ENCODE assay signal across 25 cellular contexts in the genomic region with DNA sequence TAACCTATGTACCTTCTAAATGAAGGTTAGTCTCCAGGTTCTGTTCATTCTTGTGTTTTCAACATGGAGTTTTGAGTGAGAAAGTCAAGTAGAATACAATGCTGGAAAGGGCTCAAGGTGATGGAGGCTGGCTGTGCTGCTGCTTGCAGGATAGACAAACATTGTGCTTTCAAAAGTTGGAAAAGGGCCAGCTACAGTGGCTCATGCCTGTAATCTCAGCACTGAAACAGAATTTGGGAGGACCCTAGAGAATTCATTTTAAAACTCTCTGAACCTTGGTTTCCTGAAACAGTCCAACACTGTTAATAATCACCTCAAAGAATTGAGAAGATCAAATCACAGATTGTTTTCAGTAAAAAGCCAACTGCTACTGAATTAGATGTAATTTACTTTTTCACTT. TPM values are rescaled to one million over a fixed set of nuclear protein-coding genes. Genes with fewer than 3 reads are reported as not detected.
DNase-seq lines count a peak whose midpoint lies in the region; ATAC-seq, FAIRE-seq and TF ChIP-seq lines count a peak whose summit lies in the region.
"Had no signal": no experiment of that assay in that cellular context is flagged by ENCODE, and none has a peak within 500 bp of the region (broad histone marks: within the 10 kb centered on the region; RNA-seq: fewer than 3 reads in every experiment).

No MANE protein-coding gene starts in this region.

- POLR2A ChIA-PET in endothelial cell of umbilical vein (lab: Charles Lee): no interaction called here

- no TSS peak for BruUV-seq in endothelial cell of umbilical vein (replicated peaks; lab: Mats Ljungman, UMichigan)

- no peaks in the 10 kb centered on the region for H3K9me3 Mint-ChIP-seq in stimulated activated naive CD8-positive, alpha-beta T cell treated with anti-CD3 and anti-CD28 coated beads, Interleukin-15, Interleukin-2, amounts not matched to agents 100 ng/mL and 50 ng/mL, for 24 hours
- H3K9me3 Mint-ChIP-seq in stimulated activated naive CD8-positive, alpha-beta T cell treated with anti-CD3 and anti-CD28 coated beads, Interleukin-15, amount 100 ng/mL, for 72 hours: no peaks in the 10 kb centered on the region
- H3K9me3 Mint-ChIP-seq in stimulated activated effector memory CD8-positive, alpha-beta T cell treated with anti-CD3 and anti-CD28 coated beads, Interleukin-12 subunit alpha, Interleukin-12 subunit beta, amount 100 ng/mL, for 72 hours: no peaks in the 10 kb centered on the region
- no peaks in the 10 kb centered on the region for H3K9me3 Mint-ChIP-seq in activated naive CD8-positive, alpha-beta T cell treated with anti-CD3 and anti-CD28 coated beads for 36 hours
- H3K9me3 Mint-ChIP-seq: activated CD4-positive, alpha-beta T cell treated with anti-CD3 and anti-CD28 coated beads, Interleukin-2, amount 10 ng/mL, durations not matched to agents 7 days and 5 days; activated naive CD4-positive, alpha-beta T cell treated with anti-CD3 and anti-CD28 coated beads for 36 hours; CD4-positive, alpha-beta memory T cell; type B pancreatic cell had no signal

- H3K4me2 ChIP-seq in endothelial cell of umbilical vein (ENCODE audit: insufficient read depth, low read length): no peak overlapping the region

- peaks cover 18 to 34% of the 10 kb centered on the region in 2 experiments for H3K36me3 ChIP-seq in endothelial cell of umbilical vein (ENCODE audit: control insufficient read depth in 2 of 2, extremely low read depth in 1 of 2, insufficient read depth in 2 of 2, low read length in 2 of 2)

- peak overlapping the region; percentile 2 for H3K27ac Mint-ChIP-seq in stimulated activated naive CD8-positive, alpha-beta T cell treated with anti-CD3 and anti-CD28 coated beads, Interleukin-15, Interleukin-2, amounts not matched to agents 100 ng/mL and 50 ng/mL, for 24 hours
- H3K27ac Mint-ChIP-seq in stimulated activated naive CD8-positive, alpha-beta T cell treated with anti-CD3 and anti-CD28 coated beads, Interleukin-15, amount 100 ng/mL, for 72 hours: no peak overlapping the region
- H3K27ac Mint-ChIP-seq in stimulated activated effector memory CD8-positive, alpha-beta T cell treated with anti-CD3 and anti-CD28 coated beads, Interleukin-12 subunit alpha, Interleukin-12 subunit beta, amount 100 ng/mL, for 72 hours: peak overlapping the region; percentile 20
- no peak overlapping the region for H3K27ac Mint-ChIP-seq in activated naive CD8-positive, alpha-beta T cell treated with anti-CD3 and anti-CD28 coated beads for 36 hours
- H3K27ac Mint-ChIP-seq: activated CD4-positive, alpha-beta T cell treated with anti-CD3 and anti-CD28 coated beads, Interleukin-2, amount 10 ng/mL, durations not matched to agents 7 days and 5 days; activated naive CD4-positive, alpha-beta T cell treated with anti-CD3 and anti-CD28 coated beads for 36 hours; progenitor cell of endocrine pancreas; type B pancreatic cell had no signal

- peak; percentile 68 for FAIRE-seq in endothelial cell of umbilical vein (lab: Jason Lieb, UNC)
- FAIRE-seq: small intestine had no signal

- H4K20me1 ChIP-seq in endothelial cell of umbilical vein (replicated peaks; ENCODE audit: control insufficient read depth, extremely low read depth, insufficient read depth, low read length): no peaks in the 10 kb centered on the region

- peaks cover 77% of the 10 kb centered on the region for H3K36me3 Mint-ChIP-seq in stimulated activated naive CD8-positive, alpha-beta T cell treated with anti-CD3 and anti-CD28 coated beads, Interleukin-15, Interleukin-2, amounts not matched to agents 100 ng/mL and 50 ng/mL, for 24 hours (ENCODE audit: low read depth)
- peaks cover 100% of the 10 kb centered on the region for H3K36me3 Mint-ChIP-seq in stimulated activated effector memory CD8-positive, alpha-beta T cell treated with anti-CD3 and anti-CD28 coated beads, Interleukin-12 subunit alpha, Interleukin-12 subunit beta, amount 100 ng/mL, for 72 hours
- H3K36me3 Mint-ChIP-seq in activated naive CD8-positive, alpha-beta T cell treated with anti-CD3 and anti-CD28 coated beads for 36 hours: peaks cover 51% of the 10 kb centered on the region

- CTCF ChIA-PET in endothelial cell of umbilical vein (lab: Charles Lee): no interaction called here

- no peak overlapping the region for H3K27ac ChIP-seq in endothelial cell of umbilical vein (ENCODE audit: insufficient read depth, low read depth, low read length)
- H3K27ac ChIP-seq: left ventricle myocardium inferior, Peyer's patch, SJCRH30 had no signal

- no peak for ATAC-seq in stimulated activated naive CD8-positive, alpha-beta T cell treated with anti-CD3 and anti-CD28 coated beads, Interleukin-15, amount 100 ng/mL, for 72 hours
- ATAC-seq in stimulated activated effector memory CD8-positive, alpha-beta T cell treated with anti-CD3 and anti-CD28 coated beads, Interleukin-12 subunit alpha, Interleukin-12 subunit beta, amount 100 ng/mL, for 72 hours: no peak
- no peak for ATAC-seq in stimulated activated naive CD8-positive, alpha-beta T cell treated with anti-CD3 and anti-CD28 coated beads, Interleukin-15, Interleukin-2, amounts not matched to agents 100 U/mL and 50 U/mL, for 24 hours

- no peak overlapping the region for H3K9ac ChIP-seq in endothelial cell of umbilical vein (replicated peaks; ENCODE audit: extremely low read depth, insufficient read depth, low read length)

- peaks cover 12% of the 10 kb centered on the region for H3K4me1 ChIP-seq in endothelial cell of umbilical vein (ENCODE audit: control insufficient read depth, extremely low read depth, insufficient read depth, low read length)
- H3K4me1 ChIP-seq: Peyer's patch, SJCRH30 had no signal

- H3K4me3 ChIP-seq in endothelial cell of umbilical vein (replicated peaks in 1 of 3; ENCODE audit: insufficient read depth in 1 of 3, low read depth in 1 of 3, low read length in 3 of 3): no peak overlapping the region
- H3K4me3 ChIP-seq: left ventricle myocardium inferior, Peyer's patch, SJCRH30 had no signal

- no peak for TF ChIP-seq POLR2A in endothelial cell of umbilical vein (IDR thresholded peaks at IDR 0.05; ENCODE audit: low read depth, low read length)

- TF ChIP-seq CTCF in endothelial cell of umbilical vein (IDR thresholded peaks at IDR 0.05; ENCODE audit: extremely low read depth in 1 of 2, insufficient read depth in 1 of 2, low read depth in 1 of 2, low read length in 2 of 2): no peak

- no peaks in the 10 kb centered on the region for H3K27me3 Mint-ChIP-seq in stimulated activated naive CD8-positive, alpha-beta T cell treated with anti-CD3 and anti-CD28 coated beads, Interleukin-15, Interleukin-2, amounts not matched to agents 100 ng/mL and 50 ng/mL, for 24 hours
- no peaks in the 10 kb centered on the region for H3K27me3 Mint-ChIP-seq in stimulated activated naive CD8-positive, alpha-beta T cell treated with anti-CD3 and anti-CD28 coated beads, Interleukin-15, amount 100 ng/mL, for 72 hours
- H3K27me3 Mint-ChIP-seq in activated naive CD8-positive, alpha-beta T cell treated with anti-CD3 and anti-CD28 coated beads for 36 hours: no peaks in the 10 kb centered on the region
- H3K27me3 Mint-ChIP-seq: activated CD4-positive, alpha-beta T cell treated with anti-CD3 and anti-CD28 coated beads, Interleukin-2, amount 10 ng/mL, durations not matched to agents 7 days and 5 days; CD4-positive, alpha-beta memory T cell; progenitor cell of endocrine pancreas; type B pancreatic cell had no signal

- H3K4me1 Mint-ChIP-seq in stimulated activated naive CD8-positive, alpha-beta T cell treated with anti-CD3 and anti-CD28 coated beads, Interleukin-15, Interleukin-2, amounts not matched to agents 100 ng/mL and 50 ng/mL, for 24 hours (ENCODE audit: low read depth): peaks cover 18% of the 10 kb centered on the region
- peaks cover 13% of the 10 kb centered on the region for H3K4me1 Mint-ChIP-seq in stimulated activated naive CD8-positive, alpha-beta T cell treated with anti-CD3 and anti-CD28 coated beads, Interleukin-15, amount 100 ng/mL, for 72 hours
- H3K4me1 Mint-ChIP-seq in stimulated activated effector memory CD8-positive, alpha-beta T cell treated with anti-CD3 and anti-CD28 coated beads, Interleukin-12 subunit alpha, Interleukin-12 subunit beta, amount 100 ng/mL, for 72 hours: peaks cover 18% of the 10 kb centered on the region
- peaks cover 14% of the 10 kb centered on the region for H3K4me1 Mint-ChIP-seq in activated naive CD8-positive, alpha-beta T cell treated with anti-CD3 and anti-CD28 coated beads for 36 hours

- intact Hi-C loops in endothelial cell of umbilical vein (cut with micrococcal nuclease) (no loop called here), posterior vena cava (cut with DNase I) (no loop called here)

- dilution Hi-C loops in endothelial cell of umbilical vein (cut with MboI; ENCODE audit: extremely low pct_ligation_motif_present, low sequenced_read_pairs): no loop called here

- no peak overlapping the region for H2AFZ ChIP-seq in endothelial cell of umbilical vein (ENCODE audit: low read depth, low read length)

- H3K9me3 ChIP-seq in endothelial cell of umbilical vein (replicated peaks; ENCODE audit: control insufficient read depth, insufficient read depth, low read length): no peaks in the 10 kb centered on the region
- H3K9me3 ChIP-seq: left ventricle myocardium inferior, Peyer's patch, SJCRH30 had no signal

- no peak for DNase-seq in stimulated activated naive CD8-positive, alpha-beta T cell treated with anti-CD3 and anti-CD28 coated beads, Interleukin-15, amount 100 ng/mL, for 72 hours
- peak; percentile 10 for DNase-seq in NCI-H2029 (lab: John Stamatoyannopoulos, UW)
- peak; percentile 9 for DNase-seq in endothelial cell of umbilical vein (ENCODE audit: low read depth, low spot score)
- no peak for DNase-seq in stimulated activated effector memory CD8-positive, alpha-beta T cell treated with anti-CD3 and anti-CD28 coated beads, Interleukin-12 subunit alpha, Interleukin-12 subunit beta, amount 100 ng/mL, for 72 hours (ENCODE audit: low spot score in 2 of 2)
- DNase-seq in activated naive CD8-positive, alpha-beta T cell treated with anti-CD3 and anti-CD28 coated beads for 36 hours: no peak
- DNase-seq in posterior vena cava (ENCODE audit: low spot score): no peak
- no peak for DNase-seq in stimulated activated naive CD8-positive, alpha-beta T cell treated with anti-CD3 and anti-CD28 coated beads, Interleukin-15, Interleukin-2, amounts not matched to agents 100 U/mL and 50 U/mL, for 24 hours
- DNase-seq: activated CD4-positive, alpha-beta T cell treated with anti-CD3 and anti-CD28 coated beads, Interleukin-2, amount 10 ng/mL, durations not matched to agents 7 days and 5 days; activated CD8-positive, alpha-beta memory T cell treated with anti-CD3 and anti-CD28 coated beads, Interleukin-2, amount 50 U/mL, for 4 hours; activated naive CD4-positive, alpha-beta T cell treated with anti-CD3 and anti-CD28 coated beads for 36 hours; anterior cingulate cortex; CD4-positive, alpha-beta memory T cell; effector CD8-positive, alpha-beta T cell; GDM1; HCEC 1CT; left ventricle myocardium inferior; NCI-H1417; NCI-H226; Peyer's patch; SJCRH30; small intestine; stimulated activated CD4-positive, alpha-beta T cell treated with anti-CD3 and anti-CD28 coated beads, Interleukin-2, amount 100 ng/mL, for 48 hours had no signal

- H3K9me1 ChIP-seq in endothelial cell of umbilical vein (replicated peaks; ENCODE audit: control insufficient read depth, extremely low read depth, insufficient read depth, low read length): no peaks in the 10 kb centered on the region

- peaks cover 14% of the 10 kb centered on the region for H3K79me2 ChIP-seq in endothelial cell of umbilical vein (ENCODE audit: control insufficient read depth, insufficient read depth, low read length)

- no peak overlapping the region for H3K4me3 Mint-ChIP-seq in stimulated activated naive CD8-positive, alpha-beta T cell treated with anti-CD3 and anti-CD28 coated beads, Interleukin-15, Interleukin-2, amounts not matched to agents 100 ng/mL and 50 ng/mL, for 24 hours
- no peak overlapping the region for H3K4me3 Mint-ChIP-seq in stimulated activated naive CD8-positive, alpha-beta T cell treated with anti-CD3 and anti-CD28 coated beads, Interleukin-15, amount 100 ng/mL, for 72 hours
- no peak overlapping the region for H3K4me3 Mint-ChIP-seq in stimulated activated effector memory CD8-positive, alpha-beta T cell treated with anti-CD3 and anti-CD28 coated beads, Interleukin-12 subunit alpha, Interleukin-12 subunit beta, amount 100 ng/mL, for 72 hours
- no peak overlapping the region for H3K4me3 Mint-ChIP-seq in activated naive CD8-positive, alpha-beta T cell treated with anti-CD3 and anti-CD28 coated beads for 36 hours
- H3K4me3 Mint-ChIP-seq: activated CD4-positive, alpha-beta T cell treated with anti-CD3 and anti-CD28 coated beads, Interleukin-2, amount 10 ng/mL, durations not matched to agents 7 days and 5 days; activated naive CD4-positive, alpha-beta T cell treated with anti-CD3 and anti-CD28 coated beads for 36 hours; CD4-positive, alpha-beta memory T cell; type B pancreatic cell had no signal

- H3K27me3 ChIP-seq in endothelial cell of umbilical vein (ENCODE audit: control insufficient read depth in 2 of 2, insufficient read depth in 2 of 2, low read length in 2 of 2): no peaks in the 10 kb centered on the region
- H3K27me3 ChIP-seq: Peyer's patch, SJCRH30 had no signal

RNA-seq across cellular contexts. Expression of a gene that starts 15.4 kb away (rescaled TPM):
- total RNA-seq in endothelial cell of umbilical vein: 130 and 132 TPM in 2 replicates
- 25.0 and 32.8 TPM in 2 replicates for polyA plus RNA-seq in endothelial cell of umbilical vein
- 45.8 and 47.2 TPM in 2 replicates for polyA plus RNA-seq in endothelial cell of umbilical vein (2011; cell fraction: cytosol; rRNA removed)
- 114 and 123 TPM in 2 replicates for polyA plus RNA-seq in endothelial cell of umbilical vein (2011; cell fraction: nucleus; rRNA removed)
- 93.9 and 138 TPM in 2 replicates for polyA plus RNA-seq in endothelial cell of umbilical vein (2012)
- 93.5 and 131 TPM in 2 replicates for polyA minus RNA-seq in endothelial cell of umbilical vein
- 107 TPM for polyA minus RNA-seq in endothelial cell of umbilical vein (2011; cell fraction: cytosol; rRNA and poly(A)+ RNA removed)
- 115 and 173 TPM in 2 replicates for polyA minus RNA-seq in endothelial cell of umbilical vein (2011; cell fraction: nucleus; rRNA and poly(A)+ RNA removed)
- total RNA-seq in activated naive CD8-positive, alpha-beta T cell treated with anti-CD3 and anti-CD28 coated beads for 36 hours: 100 to 1,000 TPM; 280 TPM
- total RNA-seq in posterior vena cava: 10 to 100 TPM; 82.6 to 87.1 TPM

RNA-seq across cellular contexts. Expression of a gene that starts 16.3 kb away (rescaled TPM):
- 36.1 and 41.6 TPM in 2 replicates for total RNA-seq in endothelial cell of umbilical vein
- polyA plus RNA-seq in endothelial cell of umbilical vein: 5.1 and 5.6 TPM in 2 replicates
- polyA plus RNA-seq in endothelial cell of umbilical vein (2011; cell fraction: cytosol; rRNA removed): 8.6 and 9.1 TPM in 2 replicates
- 36.4 and 53.0 TPM in 2 replicates for polyA plus RNA-seq in endothelial cell of umbilical vein (2011; cell fraction: nucleus; rRNA removed)
- polyA plus RNA-seq in endothelial cell of umbilical vein (2012): 27.1 and 39.0 TPM in 2 replicates
- polyA minus RNA-seq in endothelial cell of umbilical vein: 25.4 and 27.6 TPM in 2 replicates
- polyA minus RNA-seq in endothelial cell of umbilical vein (2011; cell fraction: cytosol; rRNA and poly(A)+ RNA removed): 26.7 TPM
- 35.3 and 54.0 TPM in 2 replicates for polyA minus RNA-seq in endothelial cell of umbilical vein (2011; cell fraction: nucleus; rRNA and poly(A)+ RNA removed)
- total RNA-seq in activated naive CD8-positive, alpha-beta T cell treated with anti-CD3 and anti-CD28 coated beads for 36 hours: 10 to 100 TPM; 65.0 to 73.3 TPM
- total RNA-seq in posterior vena cava: 10 to 100 TPM; 24.0 to 30.6 TPM

RNA-seq across cellular contexts. Expression of a gene that starts 16.9 kb away (rescaled TPM):
- total RNA-seq in endothelial cell of umbilical vein (8.7 and 12.0 TPM in 2 replicates), posterior vena cava (1 to 10 TPM; 3.5 to 4.5 TPM)
- polyA plus RNA-seq in endothelial cell of umbilical vein: 1.2 and 1.3 TPM in 2 replicates
- 2.7 and 3.7 TPM in 2 replicates for polyA plus RNA-seq in endothelial cell of umbilical vein (2011; cell fraction: cytosol; rRNA removed)
- 2.2 and 3.7 TPM in 2 replicates for polyA plus RNA-seq in endothelial cell of umbilical vein (2011; cell fraction: nucleus; rRNA removed)
- polyA plus RNA-seq in endothelial cell of umbilical vein (2012): 3.3 and 10.0 TPM in 2 replicates
- 1.2 and 1.4 TPM in 2 replicates for polyA minus RNA-seq in endothelial cell of umbilical vein
- 4.8 TPM for polyA minus RNA-seq in endothelial cell of umbilical vein (2011; cell fraction: cytosol; rRNA and poly(A)+ RNA removed)
- polyA minus RNA-seq in endothelial cell of umbilical vein (2011; cell fraction: nucleus; rRNA and poly(A)+ RNA removed): 7.3 and 12.5 TPM in 2 replicates
- 10 to 100 TPM; 26.5 to 27.0 TPM for total RNA-seq in activated naive CD8-positive, alpha-beta T cell treated with anti-CD3 and anti-CD28 coated beads for 36 hours

Comparison
In these comparisons a context has a peak if more than half of its experiments do, and no peak if none do; other contexts are left out.
1. H3K27ac Mint-ChIP-seq: peak in stimulated activated naive CD8-positive, alpha-beta T cell treated with anti-CD3 and anti-CD28 coated beads, Interleukin-15, Interleukin-2, amounts not matched to agents 100 ng/mL and 50 ng/mL, for 24 hours (single experiment) and stimulated activated effector memory CD8-positive, alpha-beta T cell treated with anti-CD3 and anti-CD28 coated beads, Interleukin-12 subunit alpha, Interleukin-12 subunit beta, amount 100 ng/mL, for 72 hours (single experiment); none in stimulated activated naive CD8-positive, alpha-beta T cell treated with anti-CD3 and anti-CD28 coated beads, Interleukin-15, amount 100 ng/mL, for 72 hours (0 of 2) and activated naive CD8-positive, alpha-beta T cell treated with anti-CD3 and anti-CD28 coated beads for 36 hours (single experiment).
2. DNase-seq: peak in NCI-H2029 (single experiment) and endothelial cell of umbilical vein (single experiment); none in stimulated activated naive CD8-positive, alpha-beta T cell treated with anti-CD3 and anti-CD28 coated beads, Interleukin-15, amount 100 ng/mL, for 72 hours (0 of 2), stimulated activated effector memory CD8-positive, alpha-beta T cell treated with anti-CD3 and anti-CD28 coated beads, Interleukin-12 subunit alpha, Interleukin-12 subunit beta, amount 100 ng/mL, for 72 hours (0 of 2), activated naive CD8-positive, alpha-beta T cell treated with anti-CD3 and anti-CD28 coated beads for 36 hours (single experiment), posterior vena cava (single experiment) and stimulated activated naive CD8-positive, alpha-beta T cell treated with anti-CD3 and anti-CD28 coated beads, Interleukin-15, Interleukin-2, amounts not matched to agents 100 U/mL and 50 U/mL, for 24 hours (single experiment).